In the genomic region with DNA sequence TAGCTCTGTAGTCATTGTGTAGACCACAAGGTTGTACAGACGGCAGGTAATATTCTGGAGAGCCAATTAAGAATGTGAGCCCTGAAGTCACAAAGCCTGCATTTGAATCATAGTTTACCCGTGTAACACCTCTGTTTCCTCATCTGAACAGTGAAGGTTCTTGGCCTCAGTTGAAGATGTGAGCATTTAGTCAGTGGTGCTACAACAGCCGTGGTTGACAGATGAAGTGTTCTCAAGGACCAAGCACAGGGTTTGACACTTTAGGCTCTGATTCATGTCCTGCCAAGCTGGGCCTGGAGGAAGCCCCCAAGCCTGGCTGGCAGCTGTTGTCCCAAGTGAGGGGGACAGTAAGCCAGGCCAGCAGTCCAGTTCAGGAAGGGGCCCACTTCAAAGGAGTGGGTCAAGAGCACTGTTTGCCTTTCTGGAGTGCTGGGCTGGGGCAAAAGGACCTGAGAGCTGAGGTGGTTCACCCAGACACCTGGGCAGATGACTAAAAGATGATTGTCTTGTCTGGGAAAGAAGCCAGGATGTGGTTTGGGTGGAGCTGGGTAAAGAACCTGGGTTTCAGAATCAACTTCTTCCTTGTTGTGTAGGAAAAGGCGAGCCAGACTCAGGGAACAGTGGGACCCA, we compare ENCODE assay signal across 10 cellular contexts. TPM values are rescaled to one million over a fixed set of nuclear protein-coding genes. Genes with fewer than 3 reads are reported as not detected.
DNase-seq lines count a peak whose midpoint lies in the region; ATAC-seq and TF ChIP-seq lines count a peak whose summit lies in the region.
"Had no signal": no experiment of that assay in that cellular context is flagged by ENCODE, and none has a peak within 500 bp of the region (broad histone marks: within the 10 kb centered on the region; RNA-seq: fewer than 3 reads in every experiment).

No MANE protein-coding gene starts in this region.

- H3K9me3 ChIP-seq in esophagus squamous epithelium (no peaks in the 10 kb centered on the region), ovary (no peaks in the 10 kb centered on the region)
- H3K9me3 ChIP-seq: tibial artery had no signal

- TF ChIP-seq EP300 in ovary (IDR thresholded peaks at IDR 0.05): no peak

- H3K9me3 Mint-ChIP-seq in activated CD4-positive, alpha-beta T cell treated with anti-CD3 and anti-CD28 coated beads, Interleukin-2, amount 10 ng/mL, durations not matched to agents 7 days and 5 days: no peaks in the 10 kb centered on the region
- H3K9me3 Mint-ChIP-seq in stimulated activated effector memory CD8-positive, alpha-beta T cell treated with anti-CD3 and anti-CD28 coated beads, Interleukin-12 subunit alpha, Interleukin-12 subunit beta, amount 100 ng/mL, for 72 hours: no peaks in the 10 kb centered on the region

- peak; percentile 95 for ATAC-seq in stimulated activated effector memory CD8-positive, alpha-beta T cell treated with anti-CD3 and anti-CD28 coated beads, Interleukin-12 subunit alpha, Interleukin-12 subunit beta, amount 100 ng/mL, for 72 hours
- ATAC-seq in HG02763 (IDR thresholded peaks at IDR 0.05; ENCODE audit: unreplicated experiment) (no peak), omental fat pad (ENCODE audit: low FRiP score) (no peak)

- peaks cover 58% of the 10 kb centered on the region for H3K4me1 Mint-ChIP-seq in activated CD4-positive, alpha-beta T cell treated with anti-CD3 and anti-CD28 coated beads, Interleukin-2, amount 10 ng/mL, durations not matched to agents 7 days and 5 days
- H3K4me1 Mint-ChIP-seq in stimulated activated effector memory CD8-positive, alpha-beta T cell treated with anti-CD3 and anti-CD28 coated beads, Interleukin-12 subunit alpha, Interleukin-12 subunit beta, amount 100 ng/mL, for 72 hours: peaks cover 32% of the 10 kb centered on the region

- H3K27ac ChIP-seq in esophagus squamous epithelium (peak overlapping the region; percentile 74 to 86 (median 80)), ovary (no peak overlapping the region)
- H3K27ac ChIP-seq: tibial artery had no signal

- no peaks in the 10 kb centered on the region for H3K27me3 Mint-ChIP-seq in activated CD4-positive, alpha-beta T cell treated with anti-CD3 and anti-CD28 coated beads, Interleukin-2, amount 10 ng/mL, durations not matched to agents 7 days and 5 days

- H3K4me3 Mint-ChIP-seq in activated CD4-positive, alpha-beta T cell treated with anti-CD3 and anti-CD28 coated beads, Interleukin-2, amount 10 ng/mL, durations not matched to agents 7 days and 5 days: peak overlapping the region; percentile 45
- no peak overlapping the region for H3K4me3 Mint-ChIP-seq in stimulated activated effector memory CD8-positive, alpha-beta T cell treated with anti-CD3 and anti-CD28 coated beads, Interleukin-12 subunit alpha, Interleukin-12 subunit beta, amount 100 ng/mL, for 72 hours

- POLR2A ChIA-PET in activated CD4-positive, alpha-beta T cell treated with anti-CD3 and anti-CD28 coated beads, Interleukin-2, amount 10 ng/mL, durations not matched to agents 7 days and 5 days (lab: Charles Lee): interaction anchor here (0.5 kb wide), 1 partner anchor 16 kb away, joined by 3 read pairs; no protein-coding TSS in a partner anchor

- H3K4me1 ChIP-seq in esophagus squamous epithelium (peaks cover 11 to 44% (median 18%) of the 10 kb centered on the region in 3 donors), ovary (ENCODE audit: insufficient read depth) (peaks cover 2% of the 10 kb centered on the region)

- peak overlapping the region; percentile 89 for H3K27ac Mint-ChIP-seq in activated CD4-positive, alpha-beta T cell treated with anti-CD3 and anti-CD28 coated beads, Interleukin-2, amount 10 ng/mL, durations not matched to agents 7 days and 5 days
- H3K27ac Mint-ChIP-seq in stimulated activated effector memory CD8-positive, alpha-beta T cell treated with anti-CD3 and anti-CD28 coated beads, Interleukin-12 subunit alpha, Interleukin-12 subunit beta, amount 100 ng/mL, for 72 hours: peak overlapping the region; percentile 84

- peaks cover 33% of the 10 kb centered on the region for H3K36me3 Mint-ChIP-seq in activated CD4-positive, alpha-beta T cell treated with anti-CD3 and anti-CD28 coated beads, Interleukin-2, amount 10 ng/mL, durations not matched to agents 7 days and 5 days (ENCODE audit: low read depth)
- peaks cover 22% of the 10 kb centered on the region for H3K36me3 Mint-ChIP-seq in stimulated activated effector memory CD8-positive, alpha-beta T cell treated with anti-CD3 and anti-CD28 coated beads, Interleukin-12 subunit alpha, Interleukin-12 subunit beta, amount 100 ng/mL, for 72 hours

- TF ChIP-seq CTCF in esophagus squamous epithelium (IDR thresholded peaks at IDR 0.05): no peak
- no peak for TF ChIP-seq CTCF in ovary (IDR thresholded peaks at IDR 0.05)
- TF ChIP-seq CTCF in omental fat pad (IDR thresholded peaks at IDR 0.05): no peak

- CTCF ChIA-PET in activated CD4-positive, alpha-beta T cell treated with anti-CD3 and anti-CD28 coated beads, Interleukin-2, amount 10 ng/mL, durations not matched to agents 7 days and 5 days (lab: Charles Lee): interaction anchor here (1.0 to 1.4 kb wide), 4 partner anchors 12 to 28 kb away, joined by 3 to 4 read pairs (median 3); no protein-coding TSS in a partner anchor

- intact Hi-C loops in esophagus squamous epithelium (cut with DNase I) (no loop called here), ovary (cut with DNase I) (no loop called here)

- H3K27me3 ChIP-seq in esophagus squamous epithelium (no peaks in the 10 kb centered on the region), ovary (no peaks in the 10 kb centered on the region)
- H3K27me3 ChIP-seq: tibial artery had no signal

- no peak overlapping the region for H3K4me3 ChIP-seq in esophagus squamous epithelium
- H3K4me3 ChIP-seq in ovary: no peak overlapping the region
- H3K4me3 ChIP-seq: tibial artery had no signal

- 31 to 42% methylated on average over 4 of the region's 4 CpGs for WGBS in esophagus squamous epithelium, 2 donors
- WGBS in ovary, 3 donors: 83 to 87% (median 84%) methylated on average over 4 of the region's 4 CpGs

- TF ChIP-seq POLR2A in esophagus squamous epithelium (IDR thresholded peaks at IDR 0.05) (no peak), ovary (IDR thresholded peaks at IDR 0.05) (no peak)

- H3K36me3 ChIP-seq in esophagus squamous epithelium: peaks cover 0 to 74% (median 3%) of the 10 kb centered on the region in 3 donors
- no peaks in the 10 kb centered on the region for H3K36me3 ChIP-seq in ovary

- DNase-seq in NCI-H748 (lab: John Stamatoyannopoulos, UW; ENCODE audit: unreplicated experiment): peak; percentile 18
- no peak for DNase-seq in NCI-H748 treated with DMSO at 0.1 percent for 48 hours (lab: John Stamatoyannopoulos, UW)
- peak; percentile 52 for DNase-seq in activated CD4-positive, alpha-beta T cell treated with anti-CD3 and anti-CD28 coated beads, Interleukin-2, amount 10 ng/mL, durations not matched to agents 7 days and 5 days
- DNase-seq in esophagus squamous epithelium (lab: John Stamatoyannopoulos, UW): no peak
- DNase-seq in stimulated activated effector memory CD8-positive, alpha-beta T cell treated with anti-CD3 and anti-CD28 coated beads, Interleukin-12 subunit alpha, Interleukin-12 subunit beta, amount 100 ng/mL, for 72 hours (ENCODE audit: low spot score in 2 of 2): no peak
- no peak for DNase-seq in ovary
- DNase-seq in omental fat pad (ENCODE audit: low spot score): no peak
- DNase-seq: tibial artery had no signal

RNA-seq across cellular contexts. Expression of a gene that starts 20.7 kb away (rescaled TPM):
- not detected for total RNA-seq in activated CD4-positive, alpha-beta T cell treated with anti-CD3 and anti-CD28 coated beads, Interleukin-2, amount 10 ng/mL, durations not matched to agents 7 days and 5 days
- total RNA-seq in esophagus squamous epithelium (10 to 100 TPM in 2 of 4 donors, 1 to 10 TPM in 2; 1.6 to 30.1 (median 7.3) TPM), ovary (10 to 100 TPM; 15.2 to 40.7 (median 23.1) TPM), omental fat pad (10 to 100 TPM; 17.4 to 57.2 (median 33.7) TPM)
- 100 to 1,000 TPM in 1 of 2 donors, 10 to 100 TPM in 1; 43.7 to 120 TPM for polyA plus RNA-seq in ovary
- total RNA-seq: NCI-H460 had no signal

RNA-seq across cellular contexts. Expression of a gene that starts 28.7 kb away (rescaled TPM):
- total RNA-seq in activated CD4-positive, alpha-beta T cell treated with anti-CD3 and anti-CD28 coated beads, Interleukin-2, amount 10 ng/mL, durations not matched to agents 7 days and 5 days: 10 to 100 TPM; 78.7 to 84.7 TPM
- 10 to 100 TPM; 32.8 to 55.0 (median 40.3) TPM for total RNA-seq in esophagus squamous epithelium
- total RNA-seq in ovary: 10 to 100 TPM; 34.0 to 51.0 (median 40.5) TPM
- polyA plus RNA-seq in ovary: 10 to 100 TPM; 35.4 to 40.7 TPM
- total RNA-seq in omental fat pad: 100 to 1,000 TPM in 1 of 4 donors, 10 to 100 TPM in 3; 48.0 to 106 (median 70.3) TPM

Comparison
In these comparisons a context has a peak if more than half of its experiments do, and no peak if none do; other contexts are left out.
1. DNase-seq: peak in NCI-H748 (single experiment) and activated CD4-positive, alpha-beta T cell treated with anti-CD3 and anti-CD28 coated beads, Interleukin-2, amount 10 ng/mL, durations not matched to agents 7 days and 5 days (single experiment); none in NCI-H748 treated with DMSO at 0.1 percent for 48 hours (single experiment), esophagus squamous epithelium (single experiment), stimulated activated effector memory CD8-positive, alpha-beta T cell treated with anti-CD3 and anti-CD28 coated beads, Interleukin-12 subunit alpha, Interleukin-12 subunit beta, amount 100 ng/mL, for 72 hours (0 of 2), ovary (0 of 5) and omental fat pad (single experiment).
2. H3K27ac ChIP-seq: peak in esophagus squamous epithelium (4 of 4); none in ovary (0 of 2).